1 cellular context compared by ENCODE assay signal in genomic region chr22:41197046-41197807, GRCh38.
TF ChIP-seq lines count a peak whose summit lies in the region.

No MANE protein-coding gene starts in this region.

TF ChIP-seq in HepG2, 621 proteins besides CTCF, POLR2A, EP300 and RAD21 (continued from another document):
- TF ChIP-seq HOMEZ (CRISPR knock-in tag; IDR thresholded peaks at IDR 0.05; ENCODE audit: low read depth) (no peak), IRF1 (CRISPR knock-in tag; IDR thresholded peaks at IDR 0.05; ENCODE audit: low read depth) (no peak), ZNF44 (CRISPR knock-in tag; IDR thresholded peaks at IDR 0.05) (no peak), MLLT10 (CRISPR knock-in tag; IDR thresholded peaks at IDR 0.05) (no peak), TCF12 (IDR thresholded peaks at IDR 0.05) (no peak), TCF12 (CRISPR knock-in tag; IDR thresholded peaks at IDR 0.05) (no peak), GMEB1 (CRISPR knock-in tag; IDR thresholded peaks at IDR 0.05; ENCODE audit: borderline replicate concordance) (peak; percentile 52; the same call in 1 of the 2 replicates), CC2D1A (CRISPR knock-in tag; IDR thresholded peaks at IDR 0.05) (no peak), DDIT3 (CRISPR knock-in tag; IDR thresholded peaks at IDR 0.05) (no peak), ZNF337 (CRISPR knock-in tag; IDR thresholded peaks at IDR 0.05; ENCODE audit: borderline replicate concordance, low read depth) (no peak), ZBTB38 (CRISPR knock-in tag; IDR thresholded peaks at IDR 0.05) (peak; percentile 53), RARA (CRISPR knock-in tag; IDR thresholded peaks at IDR 0.05) (no peak; the same call in 1 of the 2 replicates), ZNF276 (CRISPR knock-in tag; IDR thresholded peaks at IDR 0.05; ENCODE audit: low read depth) (no peak), AHR (CRISPR knock-in tag; IDR thresholded peaks at IDR 0.05) (no peak), ZNF484 (CRISPR knock-in tag; IDR thresholded peaks at IDR 0.05; ENCODE audit: borderline replicate concordance, low read depth) (no peak), FOXO1 (CRISPR knock-in tag; IDR thresholded peaks at IDR 0.05) (no peak), KLF9 (CRISPR knock-in tag; IDR thresholded peaks at IDR 0.05; ENCODE audit: low read depth) (no peak), ZMYM3 (CRISPR knock-in tag; IDR thresholded peaks at IDR 0.05) (peak; percentile 37; the same call in 1 of the 2 replicates), CENPBD1 (CRISPR knock-in tag; IDR thresholded peaks at IDR 0.05; ENCODE audit: borderline replicate concordance, low read depth) (no peak), ZNF382 (CRISPR knock-in tag; IDR thresholded peaks at IDR 0.05; ENCODE audit: borderline replicate concordance) (no peak), PPARG (CRISPR knock-in tag; conservative IDR thresholded peaks at IDR 0.05) (no peak), ZBTB7B (CRISPR knock-in tag; IDR thresholded peaks at IDR 0.05) (peak; percentile 62; the same call in 1 of the 2 replicates), ZNF558 (CRISPR knock-in tag; IDR thresholded peaks at IDR 0.05; ENCODE audit: borderline replicate concordance) (no peak), SOX5 (CRISPR knock-in tag; IDR thresholded peaks at IDR 0.05; ENCODE audit: borderline replicate concordance) (no peak), YEATS2 (CRISPR knock-in tag; IDR thresholded peaks at IDR 0.05; ENCODE audit: borderline replicate concordance) (no peak), RNF219 (CRISPR knock-in tag; IDR thresholded peaks at IDR 0.05) (no peak), TGIF2 (CRISPR knock-in tag; IDR thresholded peaks at IDR 0.05) (no peak), ZNF572 (CRISPR knock-in tag; IDR thresholded peaks at IDR 0.05) (no peak), HNRNPLL (IDR thresholded peaks at IDR 0.05; ENCODE audit: low read depth, low read length, poor library complexity, severe bottlenecking) (peak; percentile 81), ELF3 (CRISPR knock-in tag; IDR thresholded peaks at IDR 0.05) (peak; percentile 38; the same call in 1 of the 2 replicates), ZNF878 (CRISPR knock-in tag; IDR thresholded peaks at IDR 0.05) (no peak), ZNF10 (CRISPR knock-in tag; IDR thresholded peaks at IDR 0.05; ENCODE audit: borderline replicate concordance, low read depth) (no peak), SKI (IDR thresholded peaks at IDR 0.05; ENCODE audit: partially characterized antibody) (no peak), STAT5B (CRISPR knock-in tag; IDR thresholded peaks at IDR 0.05) (no peak), XBP1 (CRISPR knock-in tag; IDR thresholded peaks at IDR 0.05) (no peak), ZBTB25 (CRISPR knock-in tag; IDR thresholded peaks at IDR 0.05) (no peak), PTBP1 (IDR thresholded peaks at IDR 0.05; ENCODE audit: low read depth, low read length, poor library complexity, severe bottlenecking) (no peak), SRSF4 (IDR thresholded peaks at IDR 0.05; ENCODE audit: low read depth, low read length, poor library complexity, severe bottlenecking) (no peak), SMYD3 (CRISPR knock-in tag; IDR thresholded peaks at IDR 0.05) (no peak), ZNF383 (CRISPR knock-in tag; IDR thresholded peaks at IDR 0.05; ENCODE audit: borderline replicate concordance) (no peak), GTF2F1 (IDR thresholded peaks at IDR 0.05; ENCODE audit: low read length) (no peak), ZNF562 (CRISPR knock-in tag; IDR thresholded peaks at IDR 0.05; ENCODE audit: borderline replicate concordance) (no peak), HNF1B (CRISPR knock-in tag; IDR thresholded peaks at IDR 0.05) (no peak; the same call in 1 of the 2 replicates), IRX3 (CRISPR knock-in tag; IDR thresholded peaks at IDR 0.05; ENCODE audit: borderline replicate concordance, low read depth) (no peak), CENPX (CRISPR knock-in tag; IDR thresholded peaks at IDR 0.05) (no peak), ZNF33B (CRISPR knock-in tag; IDR thresholded peaks at IDR 0.05) (no peak), MBNL3 (CRISPR knock-in tag; conservative IDR thresholded peaks at IDR 0.05) (no peak), DNMT3B (CRISPR knock-in tag; conservative IDR thresholded peaks at IDR 0.05) (no peak), NR2C2 (CRISPR knock-in tag; IDR thresholded peaks at IDR 0.05; ENCODE audit: borderline replicate concordance) (no peak), ZBTB20 (CRISPR knock-in tag; IDR thresholded peaks at IDR 0.05; ENCODE audit: borderline replicate concordance, low read depth) (no peak)
